2 cellular contexts compared by ENCODE assay signal in genomic region chr16:89700649-89701424, GRCh38.
TF ChIP-seq lines count a peak whose summit lies in the region.

No MANE protein-coding gene starts in this region.

TF ChIP-seq in SK-N-SH treated with all-trans-retinoic acid at 6 μM for 48 hours, 23 proteins besides CTCF, POLR2A, EP300 and RAD21:
- TF ChIP-seq SNAI2 (CRISPR knock-in tag; IDR thresholded peaks at IDR 0.05) (no peak), TOX (CRISPR knock-in tag; IDR thresholded peaks at IDR 0.05; ENCODE audit: borderline replicate concordance) (no peak), ZC3H10 (CRISPR knock-in tag; IDR thresholded peaks at IDR 0.05) (no peak), ARNTL (CRISPR knock-in tag; IDR thresholded peaks at IDR 0.05; ENCODE audit: borderline replicate concordance, low read depth) (no peak), ESRRG (CRISPR knock-in tag; IDR thresholded peaks at IDR 0.05) (no peak), OSR1 (CRISPR knock-in tag; IDR thresholded peaks at IDR 0.05) (no peak), BACH2 (CRISPR knock-in tag; IDR thresholded peaks at IDR 0.05; ENCODE audit: borderline replicate concordance) (no peak), CSRNP3 (CRISPR knock-in tag; IDR thresholded peaks at IDR 0.05) (no peak)
- TF ChIP-seq, protein P1, sequence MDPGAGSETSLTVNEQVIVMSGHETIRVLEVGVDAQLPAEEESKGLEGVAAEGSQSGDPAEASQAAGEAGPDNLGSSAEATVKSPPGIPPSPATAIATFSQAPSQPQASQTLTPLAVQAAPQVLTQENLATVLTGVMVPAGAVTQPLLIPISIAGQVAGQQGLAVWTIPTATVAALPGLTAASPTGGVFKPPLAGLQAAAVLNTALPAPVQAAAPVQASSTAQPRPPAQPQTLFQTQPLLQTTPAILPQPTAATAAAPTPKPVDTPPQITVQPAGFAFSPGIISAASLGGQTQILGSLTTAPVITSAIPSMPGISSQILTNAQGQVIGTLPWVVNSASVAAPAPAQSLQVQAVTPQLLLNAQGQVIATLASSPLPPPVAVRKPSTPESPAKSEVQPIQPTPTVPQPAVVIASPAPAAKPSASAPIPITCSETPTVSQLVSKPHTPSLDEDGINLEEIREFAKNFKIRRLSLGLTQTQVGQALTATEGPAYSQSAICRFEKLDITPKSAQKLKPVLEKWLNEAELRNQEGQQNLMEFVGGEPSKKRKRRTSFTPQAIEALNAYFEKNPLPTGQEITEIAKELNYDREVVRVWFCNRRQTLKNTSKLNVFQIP (CRISPR knock-in tag; IDR thresholded peaks at IDR 0.05; ENCODE audit: borderline replicate concordance, low read depth) = no peak

TF ChIP-seq in K562, 482 proteins besides CTCF, POLR2A, EP300 and RAD21 (continues in another document):
- TF ChIP-seq KHSRP (IDR thresholded peaks at IDR 0.05) (no peak), SMARCA5 (IDR thresholded peaks at IDR 0.05) (no peak), ZNF41 (CRISPR knock-in tag; conservative IDR thresholded peaks at IDR 0.05) (no peak), PRPF4 (IDR thresholded peaks at IDR 0.05; ENCODE audit: insufficient read depth, low read depth, low read length, poor library complexity, severe bottlenecking) (no peak), CHD4 (IDR thresholded peaks at IDR 0.05; ENCODE audit: insufficient read depth, insufficient replicate concordance, low read depth, low read length, poor library complexity, severe bottlenecking) (no peak), JUN (IDR thresholded peaks at IDR 0.05; ENCODE audit: borderline replicate concordance, low read depth, low read length) (no peak), JUN (CRISPR knock-in tag; IDR thresholded peaks at IDR 0.05; ENCODE audit: borderline replicate concordance) (no peak; the same call in 1 of the 2 replicates), MAFG (tag; conservative IDR thresholded peaks at IDR 0.05) (no peak), NFIC (IDR thresholded peaks at IDR 0.05) (peak; percentile 19; the same call in 1 of the 2 replicates), ZNF780A (CRISPR knock-in tag; IDR thresholded peaks at IDR 0.05) (no peak), ZFX (CRISPR knock-in tag; IDR thresholded peaks at IDR 0.05) (peak; percentile 79), GATA2 (CRISPR knock-in tag; IDR thresholded peaks at IDR 0.05) (no peak), RBM22 (IDR thresholded peaks at IDR 0.05; ENCODE audit: low read depth, low read length, poor library complexity, severe bottlenecking) (no peak), MLX (CRISPR knock-in tag; conservative IDR thresholded peaks at IDR 0.05) (no peak; a peak in 1 of 4 replicates), SIN3B (IDR thresholded peaks at IDR 0.05; ENCODE audit: low read depth) (peak; percentile 17; the same call in 1 of the 2 replicates), ZFP91 (CRISPR knock-in tag; IDR thresholded peaks at IDR 0.05) (no peak), XRCC3 (IDR thresholded peaks at IDR 0.05) (no peak), ARID2 (IDR thresholded peaks at IDR 0.05) (peak; percentile 83), MTA3 (IDR thresholded peaks at IDR 0.05; ENCODE audit: borderline replicate concordance) (peak; percentile 11; the same call in 1 of the 2 replicates), GABPA (tag; conservative IDR thresholded peaks at IDR 0.05; ENCODE audit: low read depth) (no peak), KLF13 (tag; IDR thresholded peaks at IDR 0.05; ENCODE audit: borderline replicate concordance, low read depth) (no peak), NONO (IDR thresholded peaks at IDR 0.05; ENCODE audit: low read depth in 2 of 2, low read length in 1 of 2) (no peak; a peak in 1 of 4 replicates), HMG20A (CRISPR knock-in tag; conservative IDR thresholded peaks at IDR 0.05) (no peak), YY1 (IDR thresholded peaks at IDR 0.05; ENCODE audit: borderline replicate concordance in 1 of 3, control insufficient read depth in 1 of 3, extremely low read depth in 1 of 3, insufficient read depth in 3 of 3, insufficient read length in 1 of 3, insufficient replicate concordance in 2 of 3, low read depth in 1 of 3, low read length in 2 of 3) (peak in 2 of 3 experiments; percentile 46 to 56), ZC3H4 (CRISPR knock-in tag; IDR thresholded peaks at IDR 0.05; ENCODE audit: borderline replicate concordance) (no peak), FOXA3 (CRISPR knock-in tag; conservative IDR thresholded peaks at IDR 0.05 in 1 of 2, IDR thresholded peaks at IDR 0.05 in 1 of 2) (no peak), MYNN (IDR thresholded peaks at IDR 0.05) (no peak), MYNN (CRISPR knock-in tag; IDR thresholded peaks at IDR 0.05) (no peak), DIDO1 (tag; IDR thresholded peaks at IDR 0.05; ENCODE audit: low read depth) (no peak), ZNF589 (CRISPR knock-in tag; IDR thresholded peaks at IDR 0.05; ENCODE audit: low read depth) (no peak), ELK1 (CRISPR knock-in tag; IDR thresholded peaks at IDR 0.05) (0 out of 2 replicates have a peak, but pooled peaks have one; percentile 77), SP1 (CRISPR knock-in tag; IDR thresholded peaks at IDR 0.05) (0 out of 2 replicates have a peak, but pooled peaks have one; percentile 23), NBN (IDR thresholded peaks at IDR 0.05; ENCODE audit: low read depth) (no peak)
- TF ChIP-seq, protein P2, sequence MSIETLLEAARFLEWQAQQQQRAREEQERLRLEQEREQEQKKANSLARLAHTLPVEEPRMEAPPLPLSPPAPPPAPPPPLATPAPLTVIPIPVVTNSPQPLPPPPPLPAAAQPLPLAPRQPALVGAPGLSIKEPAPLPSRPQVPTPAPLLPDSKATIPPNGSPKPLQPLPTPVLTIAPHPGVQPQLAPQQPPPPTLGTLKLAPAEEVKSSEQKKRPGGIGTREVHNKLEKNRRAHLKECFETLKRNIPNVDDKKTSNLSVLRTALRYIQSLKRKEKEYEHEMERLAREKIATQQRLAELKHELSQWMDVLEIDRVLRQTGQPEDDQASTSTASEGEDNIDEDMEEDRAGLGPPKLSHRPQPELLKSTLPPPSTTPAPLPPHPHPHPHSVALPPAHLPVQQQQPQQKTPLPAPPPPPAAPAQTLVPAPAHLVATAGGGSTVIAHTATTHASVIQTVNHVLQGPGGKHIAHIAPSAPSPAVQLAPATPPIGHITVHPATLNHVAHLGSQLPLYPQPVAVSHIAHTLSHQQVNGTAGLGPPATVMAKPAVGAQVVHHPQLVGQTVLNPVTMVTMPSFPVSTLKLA (conservative IDR thresholded peaks at IDR 0.05) = no peak; a peak in 1 of 4 replicates
- TF ChIP-seq, protein P3, sequence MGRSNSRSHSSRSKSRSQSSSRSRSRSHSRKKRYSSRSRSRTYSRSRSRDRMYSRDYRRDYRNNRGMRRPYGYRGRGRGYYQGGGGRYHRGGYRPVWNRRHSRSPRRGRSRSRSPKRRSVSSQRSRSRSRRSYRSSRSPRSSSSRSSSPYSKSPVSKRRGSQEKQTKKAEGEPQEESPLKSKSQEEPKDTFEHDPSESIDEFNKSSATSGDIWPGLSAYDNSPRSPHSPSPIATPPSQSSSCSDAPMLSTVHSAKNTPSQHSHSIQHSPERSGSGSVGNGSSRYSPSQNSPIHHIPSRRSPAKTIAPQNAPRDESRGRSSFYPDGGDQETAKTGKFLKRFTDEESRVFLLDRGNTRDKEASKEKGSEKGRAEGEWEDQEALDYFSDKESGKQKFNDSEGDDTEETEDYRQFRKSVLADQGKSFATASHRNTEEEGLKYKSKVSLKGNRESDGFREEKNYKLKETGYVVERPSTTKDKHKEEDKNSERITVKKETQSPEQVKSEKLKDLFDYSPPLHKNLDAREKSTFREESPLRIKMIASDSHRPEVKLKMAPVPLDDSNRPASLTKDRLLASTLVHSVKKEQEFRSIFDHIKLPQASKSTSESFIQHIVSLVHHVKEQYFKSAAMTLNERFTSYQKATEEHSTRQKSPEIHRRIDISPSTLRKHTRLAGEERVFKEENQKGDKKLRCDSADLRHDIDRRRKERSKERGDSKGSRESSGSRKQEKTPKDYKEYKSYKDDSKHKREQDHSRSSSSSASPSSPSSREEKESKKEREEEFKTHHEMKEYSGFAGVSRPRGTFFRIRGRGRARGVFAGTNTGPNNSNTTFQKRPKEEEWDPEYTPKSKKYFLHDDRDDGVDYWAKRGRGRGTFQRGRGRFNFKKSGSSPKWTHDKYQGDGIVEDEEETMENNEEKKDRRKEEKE (IDR thresholded peaks at IDR 0.05; ENCODE audit: borderline replicate concordance in 1 of 2, control insufficient read depth in 1 of 2, low read depth in 2 of 2, low read length in 1 of 2) = 0 out of 4 replicates have a peak, but pooled peaks of 1 of the 2 experiments have one; percentile 18
- TF ChIP-seq, protein P4, sequence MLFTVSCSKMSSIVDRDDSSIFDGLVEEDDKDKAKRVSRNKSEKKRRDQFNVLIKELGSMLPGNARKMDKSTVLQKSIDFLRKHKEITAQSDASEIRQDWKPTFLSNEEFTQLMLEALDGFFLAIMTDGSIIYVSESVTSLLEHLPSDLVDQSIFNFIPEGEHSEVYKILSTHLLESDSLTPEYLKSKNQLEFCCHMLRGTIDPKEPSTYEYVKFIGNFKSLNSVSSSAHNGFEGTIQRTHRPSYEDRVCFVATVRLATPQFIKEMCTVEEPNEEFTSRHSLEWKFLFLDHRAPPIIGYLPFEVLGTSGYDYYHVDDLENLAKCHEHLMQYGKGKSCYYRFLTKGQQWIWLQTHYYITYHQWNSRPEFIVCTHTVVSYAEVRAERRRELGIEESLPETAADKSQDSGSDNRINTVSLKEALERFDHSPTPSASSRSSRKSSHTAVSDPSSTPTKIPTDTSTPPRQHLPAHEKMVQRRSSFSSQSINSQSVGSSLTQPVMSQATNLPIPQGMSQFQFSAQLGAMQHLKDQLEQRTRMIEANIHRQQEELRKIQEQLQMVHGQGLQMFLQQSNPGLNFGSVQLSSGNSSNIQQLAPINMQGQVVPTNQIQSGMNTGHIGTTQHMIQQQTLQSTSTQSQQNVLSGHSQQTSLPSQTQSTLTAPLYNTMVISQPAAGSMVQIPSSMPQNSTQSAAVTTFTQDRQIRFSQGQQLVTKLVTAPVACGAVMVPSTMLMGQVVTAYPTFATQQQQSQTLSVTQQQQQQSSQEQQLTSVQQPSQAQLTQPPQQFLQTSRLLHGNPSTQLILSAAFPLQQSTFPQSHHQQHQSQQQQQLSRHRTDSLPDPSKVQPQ (CRISPR knock-in tag; IDR thresholded peaks at IDR 0.05; ENCODE audit: borderline replicate concordance) = no peak
- TF ChIP-seq, protein P5, sequence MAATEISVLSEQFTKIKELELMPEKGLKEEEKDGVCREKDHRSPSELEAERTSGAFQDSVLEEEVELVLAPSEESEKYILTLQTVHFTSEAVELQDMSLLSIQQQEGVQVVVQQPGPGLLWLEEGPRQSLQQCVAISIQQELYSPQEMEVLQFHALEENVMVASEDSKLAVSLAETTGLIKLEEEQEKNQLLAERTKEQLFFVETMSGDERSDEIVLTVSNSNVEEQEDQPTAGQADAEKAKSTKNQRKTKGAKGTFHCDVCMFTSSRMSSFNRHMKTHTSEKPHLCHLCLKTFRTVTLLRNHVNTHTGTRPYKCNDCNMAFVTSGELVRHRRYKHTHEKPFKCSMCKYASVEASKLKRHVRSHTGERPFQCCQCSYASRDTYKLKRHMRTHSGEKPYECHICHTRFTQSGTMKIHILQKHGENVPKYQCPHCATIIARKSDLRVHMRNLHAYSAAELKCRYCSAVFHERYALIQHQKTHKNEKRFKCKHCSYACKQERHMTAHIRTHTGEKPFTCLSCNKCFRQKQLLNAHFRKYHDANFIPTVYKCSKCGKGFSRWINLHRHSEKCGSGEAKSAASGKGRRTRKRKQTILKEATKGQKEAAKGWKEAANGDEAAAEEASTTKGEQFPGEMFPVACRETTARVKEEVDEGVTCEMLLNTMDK (IDR thresholded peaks at IDR 0.05; ENCODE audit: borderline replicate concordance, insufficient read depth, low read depth, low read length, poor library complexity, severe bottlenecking) = peak; percentile 85
- TF ChIP-seq, protein P6, sequence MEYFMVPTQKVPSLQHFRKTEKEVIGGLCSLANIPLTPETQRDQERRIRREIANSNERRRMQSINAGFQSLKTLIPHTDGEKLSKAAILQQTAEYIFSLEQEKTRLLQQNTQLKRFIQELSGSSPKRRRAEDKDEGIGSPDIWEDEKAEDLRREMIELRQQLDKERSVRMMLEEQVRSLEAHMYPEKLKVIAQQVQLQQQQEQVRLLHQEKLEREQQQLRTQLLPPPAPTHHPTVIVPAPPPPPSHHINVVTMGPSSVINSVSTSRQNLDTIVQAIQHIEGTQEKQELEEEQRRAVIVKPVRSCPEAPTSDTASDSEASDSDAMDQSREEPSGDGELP (CRISPR knock-in tag; IDR thresholded peaks at IDR 0.05; ENCODE audit: borderline replicate concordance) = peak; percentile 10
- TF ChIP-seq, protein P7, sequence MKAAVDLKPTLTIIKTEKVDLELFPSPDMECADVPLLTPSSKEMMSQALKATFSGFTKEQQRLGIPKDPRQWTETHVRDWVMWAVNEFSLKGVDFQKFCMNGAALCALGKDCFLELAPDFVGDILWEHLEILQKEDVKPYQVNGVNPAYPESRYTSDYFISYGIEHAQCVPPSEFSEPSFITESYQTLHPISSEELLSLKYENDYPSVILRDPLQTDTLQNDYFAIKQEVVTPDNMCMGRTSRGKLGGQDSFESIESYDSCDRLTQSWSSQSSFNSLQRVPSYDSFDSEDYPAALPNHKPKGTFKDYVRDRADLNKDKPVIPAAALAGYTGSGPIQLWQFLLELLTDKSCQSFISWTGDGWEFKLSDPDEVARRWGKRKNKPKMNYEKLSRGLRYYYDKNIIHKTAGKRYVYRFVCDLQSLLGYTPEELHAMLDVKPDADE (conservative IDR thresholded peaks at IDR 0.05; ENCODE audit: control insufficient read depth, low read depth, low read length) = peak; percentile 60
- TF ChIP-seq, protein P8, sequence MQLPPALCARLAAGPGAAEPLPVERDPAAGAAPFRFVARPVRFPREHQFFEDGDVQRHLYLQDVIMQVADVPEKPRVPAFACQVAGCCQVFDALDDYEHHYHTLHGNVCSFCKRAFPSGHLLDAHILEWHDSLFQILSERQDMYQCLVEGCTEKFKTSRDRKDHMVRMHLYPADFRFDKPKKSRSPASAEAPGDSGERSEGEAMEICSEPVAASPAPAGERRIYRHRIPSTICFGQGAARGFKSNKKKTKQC (CRISPR knock-in tag; IDR thresholded peaks at IDR 0.05) = peak; percentile 79; the same call in 1 of the 2 replicates
